ENCODE assay signal across 8 cellular contexts in genomic region chr2:149020432-149020851, GRCh38. TPM values are rescaled to one million over a fixed set of nuclear protein-coding genes. Genes with fewer than 3 reads are reported as not detected.
DNase-seq lines count a peak whose midpoint lies in the region; ATAC-seq and TF ChIP-seq lines count a peak whose summit lies in the region.

No MANE protein-coding gene starts in this region.

- H3K4me3 ChIP-seq in GM06990 (replicated peaks; ENCODE audit: low read depth, low read length) = no peak overlapping the region

- H3K27me3 Mint-ChIP-seq in mesothelial cell of epicardium (ENCODE audit: low read depth) = no peaks in the 10 kb centered on the region

- peaks cover 58% of the 10 kb centered on the region for H3K4me1 Mint-ChIP-seq in mesothelial cell of epicardium

- H3K36me3 ChIP-seq in GM06990 (ENCODE audit: control insufficient read depth, insufficient read depth, low read length) = no peaks in the 10 kb centered on the region

- H3K9me3 Mint-ChIP-seq in mesothelial cell of epicardium = no peaks in the 10 kb centered on the region

- H3K36me3 Mint-ChIP-seq in mesothelial cell of epicardium = no peaks in the 10 kb centered on the region

- no peak overlapping the region for H3K27ac Mint-ChIP-seq in mesothelial cell of epicardium

- DNase-seq in GM06990 (ENCODE audit: extremely low read depth, insufficient read length) (peak; percentile 79), SIG-M5 treated with dmso at 0.1 percent for 504 hours (lab: John Stamatoyannopoulos, UW; ENCODE audit: unreplicated experiment) (peak; percentile 90), DMS79 (lab: John Stamatoyannopoulos, UW) (no peak), mesothelial cell of epicardium (ENCODE audit: low spot score in 2 of 2, unreplicated experiment in 2 of 2) (no peak), substantia nigra (lab: John Stamatoyannopoulos, UW) (no peak), DMS114 treated with DMSO at 0.1 percent for 48 hours (lab: John Stamatoyannopoulos, UW; ENCODE audit: unreplicated experiment) (no peak)

- no peaks in the 10 kb centered on the region for H3K27me3 ChIP-seq in GM06990 (replicated peaks; ENCODE audit: control insufficient read depth, insufficient read depth, low read length)

- no peak for TF ChIP-seq CTCF in GM06990 (IDR thresholded peaks at IDR 0.05; ENCODE audit: insufficient read depth, low read length, poor library complexity, severe bottlenecking)
- no peak for TF ChIP-seq CTCF in mesothelial cell of epicardium (IDR thresholded peaks at IDR 0.05; ENCODE audit: unreplicated experiment)

- ATAC-seq in GM21360 (IDR thresholded peaks at IDR 0.05; ENCODE audit: unreplicated experiment) = peak; percentile 36
- peak; percentile 42 for ATAC-seq in HG03175 (IDR thresholded peaks at IDR 0.05; ENCODE audit: unreplicated experiment)

- no peak overlapping the region for H3K27ac ChIP-seq in substantia nigra (ENCODE audit: low read depth, low read length, poor library complexity, severe bottlenecking)

- no peak overlapping the region for H3K4me3 Mint-ChIP-seq in mesothelial cell of epicardium

RNA-seq across cellular contexts. Expression of gene LYPD6B, which starts 18.1 kb away (rescaled TPM):
- 27.2 to 30.6 TPM (median 28.8 TPM) in 3 replicates for total RNA-seq in mesothelial cell of epicardium

Comparison
In these comparisons a context has a peak if more than half of its experiments do, and no peak if none do; other contexts are left out.
1. DNase-seq: peak in GM06990 (single experiment) and SIG-M5 treated with dmso at 0.1 percent for 504 hours (single experiment); none in DMS79 (single experiment), mesothelial cell of epicardium (0 of 2), substantia nigra (0 of 49) and DMS114 treated with DMSO at 0.1 percent for 48 hours (single experiment).